Comparison of ENCODE assay signal across 13 cellular contexts in the genomic region with DNA sequence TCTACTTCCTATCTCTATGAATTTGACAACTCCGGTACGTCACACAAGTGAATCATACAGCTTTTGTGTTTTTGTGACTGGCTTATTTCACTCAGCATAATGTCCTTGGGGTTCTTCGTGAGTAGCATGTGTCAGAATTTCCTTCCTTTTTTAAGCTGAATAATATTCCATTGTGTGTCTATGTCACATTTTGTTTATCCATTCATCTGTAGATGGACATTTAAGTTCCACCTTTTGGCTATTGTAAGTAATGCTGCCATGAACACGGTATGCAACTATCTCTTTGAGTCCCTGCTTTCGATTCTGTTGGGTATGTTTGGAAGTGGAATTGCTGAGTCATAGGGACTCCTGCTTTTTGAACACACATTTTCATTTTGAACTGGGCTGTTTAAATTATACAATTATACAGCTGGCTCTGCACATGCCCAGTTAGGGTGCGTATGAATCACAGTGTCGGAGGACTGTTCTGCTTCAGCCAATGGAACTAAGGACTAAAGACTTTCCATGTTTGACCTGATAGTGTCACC. TPM values are rescaled to one million over a fixed set of nuclear protein-coding genes. Genes with fewer than 3 reads are reported as not detected.
DNase-seq lines count a peak whose midpoint lies in the region; ATAC-seq and TF ChIP-seq lines count a peak whose summit lies in the region.
"Had no signal": no experiment of that assay in that cellular context is flagged by ENCODE, and none has a peak within 500 bp of the region (broad histone marks: within the 10 kb centered on the region; RNA-seq: fewer than 3 reads in every experiment).

No MANE protein-coding gene starts in this region.

- no TSS peak for BruUV-seq in MCF 10A (replicated peaks; lab: Mats Ljungman, UMichigan)

- H3K9me3 Mint-ChIP-seq in MCF 10A (ENCODE audit: unreplicated experiment) = no peaks in the 10 kb centered on the region
- H3K9me3 Mint-ChIP-seq: activated B cell treated with CpG ODN at 0.5 μM for 24 hours; CD4-positive, alpha-beta T cell had no signal

- H3K4me3 Mint-ChIP-seq in MCF 10A (ENCODE audit: unreplicated experiment) = no peak overlapping the region
- H3K4me3 Mint-ChIP-seq: activated B cell treated with CpG ODN at 0.5 μM for 24 hours; CD4-positive, alpha-beta T cell had no signal

- TF ChIP-seq POLR2A in breast epithelium (IDR thresholded peaks at IDR 0.05) = no peak

- H3K4me1 Mint-ChIP-seq in MCF 10A (ENCODE audit: insufficient read depth, unreplicated experiment) = no peaks in the 10 kb centered on the region
- H3K4me1 Mint-ChIP-seq: activated B cell treated with CpG ODN at 0.5 μM for 24 hours had no signal

- intact Hi-C loops in MCF 10A (cut with micrococcal nuclease) = no loop called here
- intact Hi-C loops in breast epithelium (cut with DNase I; ENCODE audit: low total_unique reads) = no loop called here
- intact Hi-C loops in upper lobe of right lung (cut with DNase I) = no loop called here

- peak; percentile 33 for ATAC-seq in upper lobe of right lung

- CTCF ChIA-PET in MCF 10A (lab: Yijun Ruan, JAX) = interaction anchor here (1.0 to 11.3 kb wide), 2 partner anchors 133 to 662 kb away, joined by 4 to 195 read pairs; no protein-coding TSS in a partner anchor

- H3K36me3 ChIP-seq in breast epithelium (no peaks in the 10 kb centered on the region), upper lobe of right lung (no peaks in the 10 kb centered on the region)

- H3K27me3 Mint-ChIP-seq in MCF 10A (ENCODE audit: insufficient read depth, unreplicated experiment) = peaks cover 60% of the 10 kb centered on the region

- no peaks in the 10 kb centered on the region for H3K36me3 Mint-ChIP-seq in MCF 10A (ENCODE audit: insufficient read depth, unreplicated experiment)

- H3K27me3 ChIP-seq in breast epithelium (no peaks in the 10 kb centered on the region), upper lobe of right lung (no peaks in the 10 kb centered on the region)

- H3K9me3 ChIP-seq in breast epithelium (no peaks in the 10 kb centered on the region), upper lobe of right lung (no peaks in the 10 kb centered on the region)

- no peak overlapping the region for H3K27ac Mint-ChIP-seq in MCF 10A (ENCODE audit: low read depth, unreplicated experiment)
- H3K27ac Mint-ChIP-seq: activated B cell treated with CpG ODN at 0.5 μM for 24 hours; CD4-positive, alpha-beta T cell had no signal

- TF ChIP-seq CTCF in MCF 10A (IDR thresholded peaks at IDR 0.05; ENCODE audit: unreplicated experiment) = no peak
- no peak for TF ChIP-seq CTCF in breast epithelium (IDR thresholded peaks at IDR 0.05)
- no peak for TF ChIP-seq CTCF in WI38 (IDR thresholded peaks at IDR 0.05; ENCODE audit: low read depth, low read length)
- TF ChIP-seq CTCF in upper lobe of right lung (IDR thresholded peaks at IDR 0.05) = no peak

- H3K4me3 ChIP-seq in breast epithelium (no peak overlapping the region), WI38 (ENCODE audit: low read depth, low read length) (peak overlapping the region; percentile 35), upper lobe of right lung (no peak overlapping the region)

- POLR2A ChIA-PET in MCF 10A (lab: Yijun Ruan, JAX) = interaction anchor here (0.6 kb wide), 1 partner anchor 13 kb away, joined by 3 read pairs; no protein-coding TSS in a partner anchor

- H3K4me1 ChIP-seq in breast epithelium = no peaks in the 10 kb centered on the region
- no peaks in the 10 kb centered on the region for H3K4me1 ChIP-seq in upper lobe of right lung

- DNase-seq in MCF 10A (ENCODE audit: unreplicated experiment) = peak; percentile 41
- no peak for DNase-seq in breast epithelium (ENCODE audit: low spot score in 2 of 2)
- DNase-seq in fibroblast of the conjunctiva (ENCODE audit: low read depth) = peak; percentile 13
- DNase-seq in upper lobe of right lung = no peak
- DNase-seq in activated CD8-positive, alpha-beta memory T cell treated with anti-CD3 and anti-CD28 coated beads for 24 hours = no peak
- DNase-seq in NCI-H2029 treated with DMSO at 0.1 percent for 48 hours (lab: John Stamatoyannopoulos, UW) = no peak
- no peak for DNase-seq in COLO829 (ENCODE audit: low spot score)
- DNase-seq: activated B cell treated with CpG ODN at 0.5 μM for 24 hours; CD4-positive, alpha-beta T cell; head of caudate nucleus; RPMI8226 had no signal

- no peak overlapping the region for H3K27ac ChIP-seq in breast epithelium
- H3K27ac ChIP-seq in upper lobe of right lung = no peak overlapping the region

RNA-seq across cellular contexts. Expression of gene C13orf42, which starts 43.0 kb away (rescaled TPM):
- total RNA-seq in MCF 10A (2022) (not detected in 2 replicates), breast epithelium (not detected), upper lobe of right lung (not detected)
- total RNA-seq: activated B cell treated with CpG ODN at 0.5 μM for 24 hours; bronchial epithelial cell; CD4-positive, alpha-beta T cell had no signal

Comparison
In these comparisons a context has a peak if more than half of its experiments do, and no peak if none do; other contexts are left out.
1. DNase-seq: peak in MCF 10A (single experiment) and fibroblast of the conjunctiva (single experiment); none in breast epithelium (0 of 2), upper lobe of right lung (single experiment), activated CD8-positive, alpha-beta memory T cell treated with anti-CD3 and anti-CD28 coated beads for 24 hours (single experiment), NCI-H2029 treated with DMSO at 0.1 percent for 48 hours (single experiment) and COLO829 (single experiment).